Comparison of ENCODE assay signal across 20 cellular contexts in the genomic region with DNA sequence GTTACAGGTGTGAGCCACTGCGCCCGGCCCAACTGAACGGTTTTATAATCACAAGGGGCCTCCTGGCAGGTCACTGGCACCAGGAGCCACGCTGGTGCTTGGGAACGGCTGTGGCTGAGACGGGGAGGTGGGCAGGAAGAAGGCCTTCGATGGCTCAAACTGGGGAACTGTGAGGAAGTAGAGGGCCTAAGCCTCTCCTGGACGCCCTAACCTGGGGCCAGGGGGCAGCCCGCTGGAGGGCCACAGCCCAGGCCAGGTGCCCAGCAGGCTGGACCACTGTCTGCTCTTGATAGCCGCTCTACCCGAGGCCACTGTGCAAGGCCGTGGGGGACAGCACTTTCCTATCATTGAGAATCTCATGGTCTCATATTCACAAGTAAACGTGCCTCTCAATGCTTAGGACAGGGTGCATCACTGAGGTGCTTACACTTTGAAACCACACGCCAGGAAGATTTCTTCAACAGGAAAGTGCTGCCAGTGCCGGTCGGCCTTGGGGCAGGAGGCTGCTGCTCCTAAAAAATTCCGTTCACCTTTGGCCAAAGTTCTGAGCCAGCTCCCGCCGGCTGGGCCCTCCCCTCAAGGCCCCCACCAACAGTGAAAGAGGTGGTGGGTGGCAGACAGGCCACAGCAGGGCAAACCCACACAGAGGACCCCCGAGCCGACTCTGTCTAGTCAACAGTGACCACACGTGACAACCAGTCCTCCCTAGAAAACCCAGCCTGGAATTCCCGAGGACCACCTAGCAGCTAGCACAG. TPM values are rescaled to one million over a fixed set of nuclear protein-coding genes. Genes with fewer than 3 reads are reported as not detected.
"Had no signal": no experiment of that assay in that cellular context is flagged by ENCODE, and none has a peak within 500 bp of the region (broad histone marks: within the 10 kb centered on the region; RNA-seq: fewer than 3 reads in every experiment).

No MANE protein-coding gene starts in this region.

- H3K4me3 ChIP-seq: psoas muscle, spleen, tibial nerve, vagina had no signal

- H3K36me3 Mint-ChIP-seq: immature natural killer cell; natural killer cell treated with Interleukin-12 subunit alpha and Interleukin-12 subunit beta and Interleukin-15 and Interleukin-18, amount 100 ng/mL, for 72 hours had no signal

- H3K4me1 Mint-ChIP-seq: endodermal cell had no signal

- DNase-seq: activated CD4-positive, CD25-positive, alpha-beta regulatory T cell; activated effector memory CD4-positive, alpha-beta T cell treated with anti-CD3 and anti-CD28 coated beads, Interleukin-2, amount 50 U/mL, for 16 hours; activated naive CD8-positive, alpha-beta T cell treated with anti-CD3 and anti-CD28 coated beads for 36 hours; activated T-cell treated with anti-CD3 and anti-CD28 coated beads, Interleukin-2, amount 50 U/mL, for 1 hour; endodermal cell; immature natural killer cell; left colon; occipital lobe; psoas muscle; spleen; stimulated activated CD4-positive, alpha-beta T cell treated with anti-CD3 and anti-CD28 coated beads, Interleukin-2, amount 100 ng/mL, for 24 hours; stimulated activated naive B cell treated with anti-CD40 and anti-IgM and Interleukin-4, amounts not matched to agents 10 μg/mL and 1 μg/mL and 100 μg/mL, for 72 hours had no signal

- H3K27me3 ChIP-seq: spleen, tibial nerve, vagina had no signal

- H3K9me3 ChIP-seq: psoas muscle, spleen, tibial nerve, vagina had no signal

- H3K27ac ChIP-seq: psoas muscle, spleen, vagina had no signal

- H3K27ac Mint-ChIP-seq: activated naive CD8-positive, alpha-beta T cell treated with anti-CD3 and anti-CD28 coated beads for 36 hours; endodermal cell; immature natural killer cell; natural killer cell treated with Interleukin-12 subunit alpha and Interleukin-12 subunit beta and Interleukin-15 and Interleukin-18, amount 100 ng/mL, for 72 hours; stimulated activated naive B cell treated with anti-CD40 and anti-IgM and Interleukin-4, amounts not matched to agents 10 μg/mL and 1 μg/mL and 100 μg/mL, for 72 hours had no signal

- H3K9me3 Mint-ChIP-seq: activated naive CD8-positive, alpha-beta T cell treated with anti-CD3 and anti-CD28 coated beads for 36 hours; endodermal cell; immature natural killer cell; natural killer cell treated with Interleukin-12 subunit alpha and Interleukin-12 subunit beta and Interleukin-15 and Interleukin-18, amount 100 ng/mL, for 72 hours; stimulated activated naive B cell treated with anti-CD40 and anti-IgM and Interleukin-4, amounts not matched to agents 10 μg/mL and 1 μg/mL and 100 μg/mL, for 72 hours had no signal

- H3K4me3 Mint-ChIP-seq: activated naive CD8-positive, alpha-beta T cell treated with anti-CD3 and anti-CD28 coated beads for 36 hours; endodermal cell; immature natural killer cell; natural killer cell treated with Interleukin-12 subunit alpha and Interleukin-12 subunit beta and Interleukin-15 and Interleukin-18, amount 100 ng/mL, for 72 hours; stimulated activated naive B cell treated with anti-CD40 and anti-IgM and Interleukin-4, amounts not matched to agents 10 μg/mL and 1 μg/mL and 100 μg/mL, for 72 hours had no signal

- H3K27me3 Mint-ChIP-seq: activated naive CD8-positive, alpha-beta T cell treated with anti-CD3 and anti-CD28 coated beads for 36 hours; natural killer cell treated with Interleukin-12 subunit alpha and Interleukin-12 subunit beta and Interleukin-15 and Interleukin-18, amount 100 ng/mL, for 72 hours; stimulated activated naive B cell treated with anti-CD40 and anti-IgM and Interleukin-4, amounts not matched to agents 10 μg/mL and 1 μg/mL and 100 μg/mL, for 72 hours had no signal

RNA-seq across cellular contexts. Expression of a gene that starts 19.8 kb away (rescaled TPM):
- total RNA-seq: aorta, bronchial epithelial cell, endodermal cell, esophagus mucosa, sciatic nerve, subcutaneous adipose tissue, tibial nerve had no signal
- polyA plus RNA-seq: immature natural killer cell had no signal
